ENCODE assay signal across 20 cellular contexts in the genomic region with DNA sequence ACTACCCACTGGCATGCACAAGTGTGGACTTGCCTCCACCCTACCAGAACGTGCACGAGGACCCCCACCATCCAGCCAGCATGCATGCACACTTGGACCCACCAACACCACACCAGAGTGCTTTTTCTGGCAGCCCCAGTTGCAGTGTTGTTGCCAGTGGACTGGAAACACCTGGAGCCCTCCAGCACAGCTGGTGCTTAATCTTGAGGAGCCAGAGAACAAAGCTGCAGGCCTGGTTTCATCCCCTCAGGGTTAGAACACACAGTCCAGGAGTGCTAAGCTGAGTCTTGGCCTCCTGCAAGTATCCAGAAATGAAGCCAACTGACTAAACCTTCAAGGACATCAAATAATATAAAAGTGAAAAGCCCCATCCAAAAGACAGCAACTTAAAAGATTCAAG.
DNase-seq lines count a peak whose midpoint lies in the region; ATAC-seq and TF ChIP-seq lines count a peak whose summit lies in the region.
"Had no signal": no experiment of that assay in that cellular context is flagged by ENCODE, and none has a peak within 500 bp of the region (broad histone marks: within the 10 kb centered on the region; RNA-seq: fewer than 3 reads in every experiment).

No MANE protein-coding gene starts in this region.

- H3K4me3 ChIP-seq in smooth muscle cell, result no peak overlapping the region
- H3K4me3 ChIP-seq in suprapubic skin, result no peak overlapping the region
- H3K4me3 ChIP-seq: GM12878, tibial artery had no signal

- DNase-seq in DMS79 (lab: John Stamatoyannopoulos, UW) (peak; percentile 10), DMS79 treated with DMSO at 0.1 percent for 48 hours (lab: John Stamatoyannopoulos, UW) (no peak), astrocyte of the hippocampus (ENCODE audit: low read depth, low spot score) (peak; percentile 20), glomerular visceral epithelial cell (ENCODE audit: extremely low spot score) (peak; percentile 17), smooth muscle cell (lab: John Stamatoyannopoulos, UW; ENCODE audit: unreplicated experiment) (no peak), GM20000 (ENCODE audit: low spot score) (no peak), T-helper 17 cell (no peak), suprapubic skin (ENCODE audit: low spot score in 2 of 2) (no peak)
- DNase-seq: activated CD8-positive, alpha-beta T cell treated with anti-CD3 and anti-CD28 coated beads for 36 hours; activated gamma-delta T cell treated with Interleukin-2 at 50 U/mL for 16 hours; activated T-cell treated with anti-CD3 and anti-CD28 coated beads for 4 hours; CD8-positive, alpha-beta memory T cell; NCI-H1105; NCI-H2081; stimulated activated CD4-positive, alpha-beta T cell treated with anti-CD3 and anti-CD28 coated beads, Interleukin-4, amount 100 ng/mL, for 4 hours; tibial artery had no signal

- no peak for TF ChIP-seq POLR2A in suprapubic skin (IDR thresholded peaks at IDR 0.05)

- H3K27ac ChIP-seq in smooth muscle cell (ENCODE audit: low read depth), result peak overlapping the region; percentile 79
- H3K27ac ChIP-seq in suprapubic skin, result no peak overlapping the region
- H3K27ac ChIP-seq: 22Rv1, tibial artery had no signal

- TF ChIP-seq CTCF in smooth muscle cell (IDR thresholded peaks at IDR 0.05; ENCODE audit: borderline replicate concordance, insufficient read depth, poor library complexity, severe bottlenecking) (no peak), GM20000 (IDR thresholded peaks at IDR 0.05; ENCODE audit: extremely low read depth, missing control alignments) (no peak), suprapubic skin (IDR thresholded peaks at IDR 0.05) (no peak)

- H3F3A ChIP-seq in smooth muscle cell (ENCODE audit: low read depth), result no peaks in the 10 kb centered on the region

- H3K4me3 Mint-ChIP-seq in T-helper 17 cell, result no peak overlapping the region
- H3K4me3 Mint-ChIP-seq: activated CD8-positive, alpha-beta T cell treated with anti-CD3 and anti-CD28 coated beads for 36 hours; CD8-positive, alpha-beta memory T cell; dendritic cell treated with granulocyte-macrophage colony-stimulating factor and Interleukin-4, amounts not matched to agents 40 ng/mL and 50 ng/mL, for 4 days; stimulated activated naive CD8-positive, alpha-beta T cell treated with anti-CD3 and anti-CD28 coated beads, Interleukin-15, Interleukin-2, amounts not matched to agents 100 ng/mL and 50 ng/mL, for 24 hours had no signal

- 91% methylated on average over 2 of the region's 2 CpGs for WGBS in smooth muscle cell (ENCODE audit: low lambda C conversion rate)
- WGBS in suprapubic skin, result 64% methylated on average over 2 of the region's 2 CpGs

- H3K36me3 ChIP-seq in smooth muscle cell (ENCODE audit: low read depth) (no peaks in the 10 kb centered on the region), suprapubic skin (no peaks in the 10 kb centered on the region)
- H3K36me3 ChIP-seq: tibial artery had no signal

- TF ChIP-seq EP300 in suprapubic skin (IDR thresholded peaks at IDR 0.05), result no peak

- H2AFZ ChIP-seq in smooth muscle cell (ENCODE audit: low read depth), result no peak overlapping the region

- H3K4me1 Mint-ChIP-seq in T-helper 17 cell, result no peaks in the 10 kb centered on the region
- H3K4me1 Mint-ChIP-seq: CD8-positive, alpha-beta memory T cell had no signal

- no peaks in the 10 kb centered on the region for H3K36me3 Mint-ChIP-seq in T-helper 17 cell (ENCODE audit: low read depth)
- H3K36me3 Mint-ChIP-seq: CD8-positive, alpha-beta memory T cell had no signal

- H4K20me1 ChIP-seq in smooth muscle cell (ENCODE audit: low read depth), result no peaks in the 10 kb centered on the region

- no peaks in the 10 kb centered on the region for H3K79me2 ChIP-seq in smooth muscle cell (ENCODE audit: low read depth)

- H3K9ac ChIP-seq in smooth muscle cell (ENCODE audit: low read depth), result peak overlapping the region; percentile 17

- peaks cover 7% of the 10 kb centered on the region for H3K27me3 Mint-ChIP-seq in T-helper 17 cell
- H3K27me3 Mint-ChIP-seq: activated CD8-positive, alpha-beta T cell treated with anti-CD3 and anti-CD28 coated beads for 36 hours; dendritic cell treated with granulocyte-macrophage colony-stimulating factor and Interleukin-4, amounts not matched to agents 40 ng/mL and 50 ng/mL, for 4 days had no signal

- H3K4me2 ChIP-seq in smooth muscle cell, result no peak overlapping the region

- H3K27me3 ChIP-seq in smooth muscle cell (ENCODE audit: low read depth), result no peaks in the 10 kb centered on the region
- no peaks in the 10 kb centered on the region for H3K27me3 ChIP-seq in suprapubic skin
- H3K27me3 ChIP-seq: tibial artery had no signal

- no peak for ATAC-seq in T-helper 17 cell
- ATAC-seq: activated CD8-positive, alpha-beta T cell treated with anti-CD3 and anti-CD28 coated beads for 36 hours; GM12878 had no signal

- H3K4me1 ChIP-seq in smooth muscle cell (ENCODE audit: low read depth), result peaks cover 3% of the 10 kb centered on the region
- no peaks in the 10 kb centered on the region for H3K4me1 ChIP-seq in suprapubic skin
- H3K4me1 ChIP-seq: tibial artery had no signal

- H3K27ac Mint-ChIP-seq in T-helper 17 cell, result no peak overlapping the region
- H3K27ac Mint-ChIP-seq: activated CD8-positive, alpha-beta T cell treated with anti-CD3 and anti-CD28 coated beads for 36 hours; CD8-positive, alpha-beta memory T cell; dendritic cell treated with granulocyte-macrophage colony-stimulating factor and Interleukin-4, amounts not matched to agents 40 ng/mL and 50 ng/mL, for 4 days; stimulated activated naive CD8-positive, alpha-beta T cell treated with anti-CD3 and anti-CD28 coated beads, Interleukin-15, Interleukin-2, amounts not matched to agents 100 ng/mL and 50 ng/mL, for 24 hours had no signal

- H3K9me3 ChIP-seq in smooth muscle cell (replicated peaks; ENCODE audit: low read depth), result no peaks in the 10 kb centered on the region
- no peaks in the 10 kb centered on the region for H3K9me3 ChIP-seq in T-helper 17 cell (ENCODE audit: control insufficient read depth, low read length, poor library complexity, severe bottlenecking)
- H3K9me3 ChIP-seq in suprapubic skin, result no peaks in the 10 kb centered on the region

Comparison
In these comparisons a context has a peak if more than half of its experiments do, and no peak if none do; other contexts are left out.
1. DNase-seq: peak in DMS79 (single experiment), astrocyte of the hippocampus (single experiment) and glomerular visceral epithelial cell (single experiment); none in DMS79 treated with DMSO at 0.1 percent for 48 hours (single experiment), smooth muscle cell (single experiment), GM20000 (single experiment), T-helper 17 cell (0 of 3) and suprapubic skin (0 of 2).